2 cellular contexts compared by ENCODE assay signal in genomic region chr20:49483018-49483705, GRCh38.
TF ChIP-seq lines count a peak whose summit lies in the region.

No MANE protein-coding gene starts in this region.

TF ChIP-seq in H1, 55 proteins besides CTCF, POLR2A, EP300 and RAD21:
- TF ChIP-seq EZH2 (IDR thresholded peaks at IDR 0.05; ENCODE audit: low read depth, low read length, severe bottlenecking) (no peak), YY1 (IDR thresholded peaks at IDR 0.05; ENCODE audit: low read depth, low read length) (0 out of 2 replicates have a peak, but pooled peaks have one; percentile 3), HDAC2 (IDR thresholded peaks at IDR 0.05; ENCODE audit: borderline replicate concordance in 1 of 2, low read depth in 2 of 2, low read length in 2 of 2) (0 out of 4 replicates have a peak, but pooled peaks of 1 of the 2 experiments have one; percentile 18), JUN (IDR thresholded peaks at IDR 0.05; ENCODE audit: low read depth, low read length) (no peak), PHF8 (conservative IDR thresholded peaks at IDR 0.05; ENCODE audit: low read depth, low read length) (no peak), SP1 (IDR thresholded peaks at IDR 0.05; ENCODE audit: low read depth, low read length) (no peak), SP4 (IDR thresholded peaks at IDR 0.05; ENCODE audit: low read length) (peak; percentile 1; the same call in 1 of the 2 replicates)

TF ChIP-seq in neural cell, 6 proteins besides CTCF, POLR2A, EP300 and RAD21:
- TF ChIP-seq TAF1 (IDR thresholded peaks at IDR 0.05; ENCODE audit: low read depth) (no peak), MXI1 (conservative IDR thresholded peaks at IDR 0.05; ENCODE audit: poor library complexity, severe bottlenecking) (no peak), EZH2 (IDR thresholded peaks at IDR 0.05; ENCODE audit: borderline replicate concordance, insufficient read depth, low read length, poor library complexity, severe bottlenecking) (no peak), REST (IDR thresholded peaks at IDR 0.05; ENCODE audit: borderline replicate concordance) (no peak), SMC3 (conservative IDR thresholded peaks at IDR 0.05; ENCODE audit: poor library complexity) (no peak), POLR2AphosphoS5 (IDR thresholded peaks at IDR 0.05) (no peak)
